In genomic region chr1:60913039-60913438, GRCh38 we compare ENCODE assay signal across 32 cellular contexts.
"Had no signal": no experiment of that assay in that cellular context is flagged by ENCODE, and none has a peak within 500 bp of the region (broad histone marks: within the 10 kb centered on the region; RNA-seq: fewer than 3 reads in every experiment).

No MANE protein-coding gene starts in this region.

- H3K27me3 ChIP-seq: brain microvascular endothelial cell, heart left ventricle had no signal

- H3K9me3 ChIP-seq: heart left ventricle had no signal

- H3K36me3 ChIP-seq: brain microvascular endothelial cell, heart left ventricle had no signal

- H3K27ac Mint-ChIP-seq: activated CD4-positive, alpha-beta T cell treated with anti-CD3 and anti-CD28 coated beads, Interleukin-2, amount 10 ng/mL, durations not matched to agents 7 days and 5 days; activated CD8-positive, alpha-beta T cell treated with anti-CD3 and anti-CD28 coated beads for 36 hours; activated naive CD8-positive, alpha-beta T cell; activated T-helper 17 cell treated with anti-CD3 and anti-CD28 coated beads, Interleukin-2, amount 50 U/mL, for 72 hours; effector memory CD8-positive, alpha-beta T cell; WTC11 had no signal

- H3K4me3 ChIP-seq: heart left ventricle had no signal

- H3K4me1 Mint-ChIP-seq: activated CD4-positive, alpha-beta T cell treated with anti-CD3 and anti-CD28 coated beads, Interleukin-2, amount 10 ng/mL, durations not matched to agents 7 days and 5 days; activated T-helper 17 cell treated with anti-CD3 and anti-CD28 coated beads, Interleukin-2, amount 50 U/mL, for 72 hours had no signal

- FAIRE-seq: astrocyte, bronchial epithelial cell, colon, frontal cortex, TTC549 had no signal

- H3K27ac ChIP-seq: brain microvascular endothelial cell, VCaP had no signal

- H3K36me3 Mint-ChIP-seq: activated naive CD8-positive, alpha-beta T cell; WTC11 had no signal

- H3K4me3 Mint-ChIP-seq: activated CD4-positive, alpha-beta T cell treated with anti-CD3 and anti-CD28 coated beads, Interleukin-2, amount 10 ng/mL, durations not matched to agents 7 days and 5 days; activated CD8-positive, alpha-beta T cell treated with anti-CD3 and anti-CD28 coated beads for 36 hours; activated naive CD8-positive, alpha-beta T cell; activated T-cell treated with anti-CD3 and anti-CD28 coated beads, Interleukin-2, amount 50 U/mL, for 4 hours; activated T-helper 17 cell treated with anti-CD3 and anti-CD28 coated beads, Interleukin-2, amount 50 U/mL, for 72 hours; effector memory CD8-positive, alpha-beta T cell; WTC11 had no signal

- ATAC-seq: activated CD8-positive, alpha-beta T cell treated with anti-CD3 and anti-CD28 coated beads for 36 hours; activated T-cell treated with anti-CD3 and anti-CD28 coated beads, Interleukin-2, amount 50 U/mL, for 4 hours; activated T-helper 17 cell treated with anti-CD3 and anti-CD28 coated beads, Interleukin-2, amount 50 U/mL, for 72 hours; effector memory CD8-positive, alpha-beta T cell; esophagus mucosa had no signal

- DNase-seq: activated CD4-positive, alpha-beta T cell treated with anti-CD3 and anti-CD28 coated beads for 1 hour; activated CD4-positive, alpha-beta T cell treated with anti-CD3 and anti-CD28 coated beads for 4 hours; activated CD4-positive, alpha-beta T cell treated with anti-CD3 and anti-CD28 coated beads, Interleukin-2, amount 10 ng/mL, durations not matched to agents 7 days and 5 days; activated CD4-positive, alpha-beta T cell treated with anti-CD3 and anti-CD28 coated beads, Interleukin-2, amount 50 U/mL, for 4 hours; activated CD8-positive, alpha-beta memory T cell treated with anti-CD3 and anti-CD28 coated beads for 24 hours; activated CD8-positive, alpha-beta T cell treated with anti-CD3 and anti-CD28 coated beads for 36 hours; activated effector memory CD4-positive, alpha-beta T cell treated with Interleukin-2 at 50 U/mL for 16 hours; activated gamma-delta T cell treated with Interleukin-2 at 50 U/mL for 16 hours; activated naive CD4-positive, alpha-beta T cell treated with anti-CD3 and anti-CD28 coated beads, Interleukin-2, amount 50 U/mL, for 16 hours; activated naive CD4-positive, alpha-beta T cell treated with Interleukin-2 at 50 U/mL for 16 hours; activated T-cell treated with anti-CD3 and anti-CD28 coated beads, Interleukin-2, amount 50 U/mL, for 4 hours; amniotic stem cell; anterior cingulate cortex; brain microvascular endothelial cell; cortex of kidney; effector CD4-positive, alpha-beta T cell; effector memory CD8-positive, alpha-beta T cell; foreskin fibroblast; glutamatergic neuron; heart left ventricle; hypothalamus; T-helper 2 cell had no signal

- H3K9me3 Mint-ChIP-seq: activated CD4-positive, alpha-beta T cell treated with anti-CD3 and anti-CD28 coated beads, Interleukin-2, amount 10 ng/mL, durations not matched to agents 7 days and 5 days; activated CD8-positive, alpha-beta T cell treated with anti-CD3 and anti-CD28 coated beads for 36 hours; activated T-cell treated with anti-CD3 and anti-CD28 coated beads, Interleukin-2, amount 50 U/mL, for 4 hours; activated T-helper 17 cell treated with anti-CD3 and anti-CD28 coated beads, Interleukin-2, amount 50 U/mL, for 72 hours; effector memory CD8-positive, alpha-beta T cell had no signal
